14 cellular contexts compared by ENCODE assay signal in the genomic region with DNA sequence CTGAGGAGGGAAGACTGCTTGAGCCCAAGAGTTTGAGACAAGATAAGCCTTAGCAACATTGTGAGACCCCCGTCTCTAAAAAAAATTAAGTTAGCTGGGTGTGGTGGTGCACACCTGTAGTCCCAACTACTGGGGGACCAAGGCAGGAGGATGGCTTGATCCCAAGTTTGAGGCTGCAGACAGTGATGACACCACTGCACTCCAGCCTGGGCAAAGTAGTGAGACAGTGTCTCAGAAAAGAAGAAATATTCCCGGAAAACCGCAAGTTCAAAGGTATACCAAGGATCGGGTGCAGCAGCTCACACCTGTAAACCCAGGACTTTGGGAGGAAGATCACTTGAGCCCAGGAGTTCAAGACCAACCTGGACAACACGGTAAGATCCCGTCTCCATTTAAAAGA. TPM values are rescaled to one million over a fixed set of nuclear protein-coding genes. Genes with fewer than 3 reads are reported as not detected.
A peak's percentile ranks its signal among the peaks of the same experiment; 100 is the strongest.
DNase-seq lines count a peak whose midpoint lies in the region; ATAC-seq and TF ChIP-seq lines count a peak whose summit lies in the region.
"Had no signal": no experiment of that assay in that cellular context is flagged by ENCODE, and none has a peak within 500 bp of the region (broad histone marks: within the 10 kb centered on the region; RNA-seq: fewer than 3 reads in every experiment).

No MANE protein-coding gene starts in this region.

- POLR2A ChIA-PET in activated CD4-positive, alpha-beta T cell treated with anti-CD3 and anti-CD28 coated beads, Interleukin-2, amount 10 ng/mL, durations not matched to agents 7 days and 5 days (lab: Charles Lee): no interaction called here
- POLR2A ChIA-PET in WTC11 (lab: Charles Lee): interaction anchor here (0.8 kb wide), 1 partner anchor 43 kb away, joined by 3 read pairs; a partner anchor contains a TSS

- H3K36me3 Mint-ChIP-seq in activated CD4-positive, alpha-beta T cell treated with anti-CD3 and anti-CD28 coated beads, Interleukin-2, amount 10 ng/mL, durations not matched to agents 7 days and 5 days (ENCODE audit: low read depth): peaks cover 69% of the 10 kb centered on the region
- H3K36me3 Mint-ChIP-seq in WTC11: peaks cover 53% of the 10 kb centered on the region
- peaks cover 83% of the 10 kb centered on the region for H3K36me3 Mint-ChIP-seq in effector memory CD8-positive, alpha-beta T cell (ENCODE audit: insufficient read depth)

- no peaks in the 10 kb centered on the region for H3K27me3 Mint-ChIP-seq in activated CD4-positive, alpha-beta T cell treated with anti-CD3 and anti-CD28 coated beads, Interleukin-2, amount 10 ng/mL, durations not matched to agents 7 days and 5 days
- H3K27me3 Mint-ChIP-seq in WTC11 (ENCODE audit: low read depth): no peaks in the 10 kb centered on the region; the same call in 1 of the 2 replicates
- H3K27me3 Mint-ChIP-seq in effector memory CD8-positive, alpha-beta T cell: no peaks in the 10 kb centered on the region

- H3K9me3 ChIP-seq in suprapubic skin: no peaks in the 10 kb centered on the region
- H3K9me3 ChIP-seq: SK-N-SH, transverse colon had no signal

- H3K27ac ChIP-seq in suprapubic skin: no peak overlapping the region

- H3K4me1 Mint-ChIP-seq in activated CD4-positive, alpha-beta T cell treated with anti-CD3 and anti-CD28 coated beads, Interleukin-2, amount 10 ng/mL, durations not matched to agents 7 days and 5 days: peaks cover 58% of the 10 kb centered on the region
- H3K4me1 Mint-ChIP-seq in WTC11: peaks cover 41% of the 10 kb centered on the region
- peaks cover 32 to 59% of the 10 kb centered on the region in 2 donors for H3K4me1 Mint-ChIP-seq in effector memory CD8-positive, alpha-beta T cell (ENCODE audit: low read depth in 2 of 2)

- H3K4me3 ChIP-seq in suprapubic skin: no peak overlapping the region

- peak overlapping the region; percentile 76 for H3K27ac Mint-ChIP-seq in activated CD4-positive, alpha-beta T cell treated with anti-CD3 and anti-CD28 coated beads, Interleukin-2, amount 10 ng/mL, durations not matched to agents 7 days and 5 days
- H3K27ac Mint-ChIP-seq in WTC11: peak overlapping the region; percentile 92
- H3K27ac Mint-ChIP-seq in effector memory CD8-positive, alpha-beta T cell: peak overlapping the region; percentile 97 to 99

- TF ChIP-seq POLR2A in suprapubic skin (IDR thresholded peaks at IDR 0.05): no peak

- TF ChIP-seq CTCF in WTC11 (IDR thresholded peaks at IDR 0.05): no peak
- no peak for TF ChIP-seq CTCF in suprapubic skin (IDR thresholded peaks at IDR 0.05)
- TF ChIP-seq CTCF in GM10266 (IDR thresholded peaks at IDR 0.05; ENCODE audit: control insufficient read depth, insufficient read depth, low read depth, missing control alignments): no peak

- WGBS in suprapubic skin: 93% methylated on average over 6 of the region's 6 CpGs

- H3K27me3 ChIP-seq in suprapubic skin: no peaks in the 10 kb centered on the region
- H3K27me3 ChIP-seq: transverse colon had no signal

- TF ChIP-seq EP300 in suprapubic skin (IDR thresholded peaks at IDR 0.05): no peak

- H3K9me3 Mint-ChIP-seq in activated CD4-positive, alpha-beta T cell treated with anti-CD3 and anti-CD28 coated beads, Interleukin-2, amount 10 ng/mL, durations not matched to agents 7 days and 5 days: no peaks in the 10 kb centered on the region
- no peaks in the 10 kb centered on the region for H3K9me3 Mint-ChIP-seq in WTC11
- no peaks in the 10 kb centered on the region for H3K9me3 Mint-ChIP-seq in effector memory CD8-positive, alpha-beta T cell

- H3K4me1 ChIP-seq in suprapubic skin: peaks cover 52% of the 10 kb centered on the region

- no peak for DNase-seq in activated CD4-positive, alpha-beta T cell treated with anti-CD3 and anti-CD28 coated beads, Interleukin-2, amount 10 ng/mL, durations not matched to agents 7 days and 5 days
- DNase-seq in activated CD4-positive, alpha-beta T cell treated with anti-CD3 and anti-CD28 coated beads, Interleukin-2, amount 50 U/mL, for 1 hour: no peak
- DNase-seq in WTC11 (ENCODE audit: low spot score) (no peak), NOMO-1 treated with DMSO at 0.1 percent for 48 hours (lab: John Stamatoyannopoulos, UW; ENCODE audit: unreplicated experiment) (no peak), suprapubic skin (ENCODE audit: low spot score in 2 of 2) (no peak), GM10266 (ENCODE audit: extremely low spot score) (no peak)
- DNase-seq in effector memory CD8-positive, alpha-beta T cell: no peak
- DNase-seq in stimulated activated CD8-positive, alpha-beta memory T cell treated with anti-CD3 and anti-CD28 coated beads, Interleukin-4, amount 100 ng/mL, for 48 hours: peak; percentile 18
- DNase-seq: activated CD4-positive, alpha-beta T cell treated with anti-CD3 and anti-CD28 coated beads for 4 hours; Karpas-422; NCI-H187 treated with DMSO at 0.1 percent for 48 hours; NCI-H774; SK-N-SH; transverse colon had no signal

- no peak overlapping the region for H3K4me3 Mint-ChIP-seq in activated CD4-positive, alpha-beta T cell treated with anti-CD3 and anti-CD28 coated beads, Interleukin-2, amount 10 ng/mL, durations not matched to agents 7 days and 5 days
- H3K4me3 Mint-ChIP-seq in WTC11: no peak overlapping the region
- peak overlapping the region; percentile 97 to 99 for H3K4me3 Mint-ChIP-seq in effector memory CD8-positive, alpha-beta T cell

- no peak for ATAC-seq in WTC11
- no peak for ATAC-seq in effector memory CD8-positive, alpha-beta T cell (replicated peaks)

- no peaks in the 10 kb centered on the region for H3K36me3 ChIP-seq in suprapubic skin
- H3K36me3 ChIP-seq: transverse colon had no signal

- CTCF ChIA-PET in activated CD4-positive, alpha-beta T cell treated with anti-CD3 and anti-CD28 coated beads, Interleukin-2, amount 10 ng/mL, durations not matched to agents 7 days and 5 days (lab: Charles Lee): interaction anchor here (0.8 to 4.9 kb wide), 2 partner anchors 46 to 172 kb away, joined by 3 to 27 read pairs; no protein-coding TSS in a partner anchor
- CTCF ChIA-PET in WTC11 (lab: Charles Lee): interaction anchor here (2.2 kb wide), 1 partner anchor 46 kb away, joined by 8 read pairs; no protein-coding TSS in a partner anchor

TF ChIP-seq in WTC11, 78 proteins besides CTCF, POLR2A, EP300 and RAD21:
- TF ChIP-seq OVOL2 (CRISPR knock-in tag; IDR thresholded peaks at IDR 0.05; ENCODE audit: borderline replicate concordance): no peak
- no peak for TF ChIP-seq IRF2 (CRISPR knock-in tag; IDR thresholded peaks at IDR 0.05; ENCODE audit: borderline replicate concordance, low read depth)
- no peak for TF ChIP-seq EMX1 (CRISPR knock-in tag; IDR thresholded peaks at IDR 0.05)
- TF ChIP-seq, protein P1, sequence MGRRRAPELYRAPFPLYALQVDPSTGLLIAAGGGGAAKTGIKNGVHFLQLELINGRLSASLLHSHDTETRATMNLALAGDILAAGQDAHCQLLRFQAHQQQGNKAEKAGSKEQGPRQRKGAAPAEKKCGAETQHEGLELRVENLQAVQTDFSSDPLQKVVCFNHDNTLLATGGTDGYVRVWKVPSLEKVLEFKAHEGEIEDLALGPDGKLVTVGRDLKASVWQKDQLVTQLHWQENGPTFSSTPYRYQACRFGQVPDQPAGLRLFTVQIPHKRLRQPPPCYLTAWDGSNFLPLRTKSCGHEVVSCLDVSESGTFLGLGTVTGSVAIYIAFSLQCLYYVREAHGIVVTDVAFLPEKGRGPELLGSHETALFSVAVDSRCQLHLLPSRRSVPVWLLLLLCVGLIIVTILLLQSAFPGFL (CRISPR knock-in tag; IDR thresholded peaks at IDR 0.05; ENCODE audit: borderline replicate concordance): no peak
- TF ChIP-seq ZNF121 (CRISPR knock-in tag; IDR thresholded peaks at IDR 0.05): peak; percentile 84; the same call in 1 of the 2 replicates

RNA-seq across cellular contexts. Expression of a gene that starts 5.8 kb away (rescaled TPM):
- total RNA-seq in activated CD4-positive, alpha-beta T cell treated with anti-CD3 and anti-CD28 coated beads, Interleukin-2, amount 10 ng/mL, durations not matched to agents 7 days and 5 days: 100 to 1,000 TPM; 218 to 236 TPM
- total RNA-seq in WTC11 (2021): 394 to 436 TPM (median 420 TPM) in 3 replicates
- 10 to 100 TPM; 51.7 to 71.2 (median 69.9) TPM for total RNA-seq in suprapubic skin

RNA-seq across cellular contexts. Expression of a gene that starts 36.5 kb away (rescaled TPM):
- 100 to 1,000 TPM; 506 to 539 TPM for total RNA-seq in activated CD4-positive, alpha-beta T cell treated with anti-CD3 and anti-CD28 coated beads, Interleukin-2, amount 10 ng/mL, durations not matched to agents 7 days and 5 days
- total RNA-seq in WTC11 (2021) (971 to 1,064 TPM (median 1,005 TPM) in 3 replicates), suprapubic skin (100 to 1,000 TPM; 423 to 515 (median 438) TPM)

RNA-seq across cellular contexts. Expression of a gene that starts 42.8 kb away (rescaled TPM):
- total RNA-seq in activated CD4-positive, alpha-beta T cell treated with anti-CD3 and anti-CD28 coated beads, Interleukin-2, amount 10 ng/mL, durations not matched to agents 7 days and 5 days: 100 to 1,000 TPM; 805 to 843 TPM
- 987 to 1,052 TPM (median 1,025 TPM) in 3 replicates for total RNA-seq in WTC11 (2021)
- 1,000 to 10,000 TPM; 1,068 to 1,481 (median 1,369) TPM for total RNA-seq in suprapubic skin

RNA-seq across cellular contexts. Expression of a gene that starts 52.2 kb away (rescaled TPM):
- 100 to 1,000 TPM in 1 of 2 experiments, 10 to 100 TPM in 1; 98.4 to 116 TPM for total RNA-seq in activated CD4-positive, alpha-beta T cell treated with anti-CD3 and anti-CD28 coated beads, Interleukin-2, amount 10 ng/mL, durations not matched to agents 7 days and 5 days
- total RNA-seq in WTC11 (2021) (103 to 114 TPM (median 108 TPM) in 3 replicates), suprapubic skin (100 to 1,000 TPM in 3 of 4 donors, 10 to 100 TPM in 1; 100.0 to 243 (median 129) TPM)

Comparison
In these comparisons a context has a peak if more than half of its experiments do, and no peak if none do; other contexts are left out.
1. H3K4me3 Mint-ChIP-seq: peak in effector memory CD8-positive, alpha-beta T cell (2 of 2); none in activated CD4-positive, alpha-beta T cell treated with anti-CD3 and anti-CD28 coated beads, Interleukin-2, amount 10 ng/mL, durations not matched to agents 7 days and 5 days (single experiment) and WTC11 (single experiment).
2. Peak in every context shown above with its lines, with median percentiles within 50 percentile points of each other: H3K27ac Mint-ChIP-seq.